14 cellular contexts compared by ENCODE assay signal in the genomic region with DNA sequence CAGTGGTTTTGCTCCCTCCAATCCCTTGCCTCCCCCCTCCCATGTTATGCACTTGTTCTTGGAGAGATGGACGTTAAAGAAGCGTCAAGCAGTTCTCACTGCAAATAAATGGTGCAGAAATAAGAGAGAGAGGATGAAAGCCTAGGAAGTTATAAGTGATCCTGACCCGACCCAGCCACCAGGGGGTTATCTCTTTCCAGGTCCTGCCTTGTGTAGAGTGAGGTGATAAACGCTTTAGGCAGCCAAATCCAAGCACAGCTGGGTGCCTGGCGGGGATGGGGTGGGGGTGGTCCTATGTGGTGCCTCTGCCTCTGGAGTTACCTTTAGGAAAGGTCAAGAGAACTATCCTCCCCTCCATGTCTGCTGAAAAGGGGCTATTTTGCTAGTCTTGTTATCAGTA. TPM values are rescaled to one million over a fixed set of nuclear protein-coding genes. Genes with fewer than 3 reads are reported as not detected.
DNase-seq lines count a peak whose midpoint lies in the region; ATAC-seq and TF ChIP-seq lines count a peak whose summit lies in the region.
"Had no signal": no experiment of that assay in that cellular context is flagged by ENCODE, and none has a peak within 500 bp of the region (broad histone marks: within the 10 kb centered on the region; RNA-seq: fewer than 3 reads in every experiment).

No MANE protein-coding gene starts in this region.

- peak; percentile 37 for DNase-seq in DMS79 treated with DMSO at 0.1 percent for 48 hours (lab: John Stamatoyannopoulos, UW)
- no peak for DNase-seq in brain microvascular endothelial cell
- no peak for DNase-seq in hepatic stellate cell (ENCODE audit: low spot score)
- DNase-seq in COLO829 (ENCODE audit: low spot score): no peak
- DNase-seq in G401 (ENCODE audit: low spot score): no peak
- DNase-seq: activated B cell treated with CpG ODN at 0.5 μM for 24 hours; CD8-positive, alpha-beta memory T cell; esophagus squamous epithelium; immature natural killer cell; naive B cell; Right ventricle myocardium superior had no signal

- peaks cover 18% of the 10 kb centered on the region for H3K4me1 ChIP-seq in KMS-11 (ENCODE audit: low read depth, poor library complexity, severe bottlenecking)

- no peak overlapping the region for H3K27ac ChIP-seq in 22Rv1
- no peak overlapping the region for H3K27ac ChIP-seq in KMS-11
- no peak overlapping the region for H3K27ac ChIP-seq in brain microvascular endothelial cell
- H3K27ac ChIP-seq: esophagus squamous epithelium had no signal

- no peaks in the 10 kb centered on the region for H4K20me1 ChIP-seq in KMS-11 (ENCODE audit: insufficient read depth)

- no peaks in the 10 kb centered on the region for H3K79me2 ChIP-seq in KMS-11 (ENCODE audit: insufficient read depth, low read depth)

- in situ Hi-C loops in brain microvascular endothelial cell (cut with HindIII; ENCODE audit: low pct_ligation_motif_present, low sequenced_read_pairs): no loop called here
- in situ Hi-C loops in G401 (cut with HindIII; ENCODE audit: low sequenced_read_pairs): no loop called here

- H3K4me2 ChIP-seq in KMS-11: no peak overlapping the region

- H3K9ac ChIP-seq in KMS-11: no peak overlapping the region

- ATAC-seq in GM18498 (IDR thresholded peaks at IDR 0.05; ENCODE audit: unreplicated experiment): no peak

- H3K4me3 ChIP-seq in KMS-11 (IDR thresholded peaks at IDR 0.05; ENCODE audit: insufficient read depth, low read depth, low read length) (no peak overlapping the region), brain microvascular endothelial cell (ENCODE audit: low read depth, low read length) (no peak overlapping the region)
- H3K4me3 ChIP-seq: esophagus squamous epithelium had no signal

- H3K36me3 ChIP-seq in KMS-11 (ENCODE audit: insufficient read depth) (no peaks in the 10 kb centered on the region), brain microvascular endothelial cell (replicated peaks) (no peaks in the 10 kb centered on the region)
- H3K36me3 ChIP-seq: esophagus squamous epithelium had no signal

- no peak overlapping the region for H2AFZ ChIP-seq in KMS-11 (ENCODE audit: low read depth)

- H3K27me3 ChIP-seq in KMS-11 (ENCODE audit: insufficient read depth, low read depth) (no peaks in the 10 kb centered on the region), brain microvascular endothelial cell (replicated peaks) (peaks cover 69% of the 10 kb centered on the region)

- TF ChIP-seq CTCF in 22Rv1 (IDR thresholded peaks at IDR 0.05): peak; percentile 9; the same call in 1 of the 2 replicates
- peak; percentile 32; the same call in 1 of the 2 replicates for TF ChIP-seq CTCF in KMS-11 (conservative IDR thresholded peaks at IDR 0.05; ENCODE audit: low read depth, low read length)
- TF ChIP-seq CTCF in brain microvascular endothelial cell (IDR thresholded peaks at IDR 0.05; ENCODE audit: low read depth, low read length, missing control alignments): peak; percentile 37

RNA-seq across cellular contexts. Expression of a gene that starts 9.1 kb away (rescaled TPM):
- total RNA-seq in G401 (2014; rRNA removed; shearing (Covaris generic)): 2.3 TPM in 1 of 2 replicates, not detected in the other
- total RNA-seq: activated B cell treated with CpG ODN at 0.5 μM for 24 hours; CD8-positive, alpha-beta memory T cell had no signal
